10 cellular contexts compared by ENCODE assay signal in the genomic region with DNA sequence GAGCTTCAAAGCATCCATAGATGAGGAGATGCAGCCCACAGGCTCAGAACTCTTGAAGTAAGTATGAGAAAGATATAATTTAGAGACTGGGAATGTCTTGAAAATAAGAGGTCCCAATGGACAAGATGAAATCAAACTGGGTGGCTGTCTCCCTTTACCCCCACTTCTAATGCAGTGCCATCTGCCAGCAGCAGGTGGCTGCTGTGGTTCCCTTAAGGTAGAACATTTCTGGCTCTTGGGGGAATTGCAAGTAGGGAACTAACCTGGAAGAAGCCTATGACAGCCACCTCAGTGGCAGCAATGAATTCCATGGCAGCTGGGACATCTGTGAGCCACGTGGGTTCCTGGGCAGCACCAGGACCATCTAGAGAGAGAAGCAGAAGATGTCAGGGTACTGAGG. TPM values are rescaled to one million over a fixed set of nuclear protein-coding genes. Genes with fewer than 3 reads are reported as not detected.
A peak's percentile ranks its signal among the peaks of the same experiment; 100 is the strongest.
DNase-seq lines count a peak whose midpoint lies in the region; TF ChIP-seq lines count a peak whose summit lies in the region.
"Had no signal": no experiment of that assay in that cellular context is flagged by ENCODE, and none has a peak within 500 bp of the region (broad histone marks: within the 10 kb centered on the region; RNA-seq: fewer than 3 reads in every experiment).

No MANE protein-coding gene starts in this region.

- intact Hi-C loops in activated T-helper 2 cell treated with anti-CD3 and anti-CD28 coated beads, Interferon-gamma antibody, Interleukin-2, Interleukin-4, amounts not matched to agents 10 μg/mL and 5 μg/mL and 100 μg/mL, durations not matched to agents 14 hours and 24 hours and 36 hours (cut with micrococcal nuclease), result loop anchor here (2.0 kb wide), 1 partner anchor 57 kb away; no protein-coding TSS in a partner anchor

- no peak overlapping the region for H3K4me3 ChIP-seq in astrocyte of the cerebellum (ENCODE audit: low read depth, low read length)
- H3K4me3 ChIP-seq: MG63 had no signal

- peaks cover 46% of the 10 kb centered on the region for H3K36me3 Mint-ChIP-seq in activated naive CD4-positive, alpha-beta T cell treated with anti-CD3 and anti-CD28 coated beads, Interleukin-2, amount 50 U/mL, for 24 hours
- H3K36me3 Mint-ChIP-seq in IgD-negative memory B cell, result peaks cover 31% of the 10 kb centered on the region
- H3K36me3 Mint-ChIP-seq in type B pancreatic cell, result peaks cover 29% of the 10 kb centered on the region
- H3K36me3 Mint-ChIP-seq in nephron progenitor cell (ENCODE audit: low read depth), result no peaks in the 10 kb centered on the region
- H3K36me3 Mint-ChIP-seq in activated T-helper 2 cell treated with anti-CD3 and anti-CD28 coated beads, Interferon-gamma antibody, Interleukin-2, Interleukin-4, amounts not matched to agents 10 μg/mL and 5 μg/mL and 100 μg/mL, durations not matched to agents 14 hours and 24 hours and 36 hours (ENCODE audit: low read depth), result peaks cover 73% of the 10 kb centered on the region

- no peaks in the 10 kb centered on the region for H3K27me3 Mint-ChIP-seq in activated naive CD4-positive, alpha-beta T cell treated with anti-CD3 and anti-CD28 coated beads, Interleukin-2, amount 50 U/mL, for 24 hours
- H3K27me3 Mint-ChIP-seq in IgD-negative memory B cell (no peaks in the 10 kb centered on the region), type B pancreatic cell (no peaks in the 10 kb centered on the region), nephron progenitor cell (ENCODE audit: low read depth, poor library complexity) (no peaks in the 10 kb centered on the region)
- H3K27me3 Mint-ChIP-seq in activated T-helper 2 cell treated with anti-CD3 and anti-CD28 coated beads, Interferon-gamma antibody, Interleukin-2, Interleukin-4, amounts not matched to agents 10 μg/mL and 5 μg/mL and 100 μg/mL, durations not matched to agents 14 hours and 24 hours and 36 hours (ENCODE audit: low read depth), result no peaks in the 10 kb centered on the region

- in situ Hi-C loops in astrocyte of the cerebellum (cut with HindIII; ENCODE audit: low sequenced_read_pairs), result no loop called here

- H3K9me3 Mint-ChIP-seq in activated naive CD4-positive, alpha-beta T cell treated with anti-CD3 and anti-CD28 coated beads, Interleukin-2, amount 50 U/mL, for 24 hours, result no peaks in the 10 kb centered on the region
- peaks cover 0 to 1% (median 0%) of the 10 kb centered on the region in 3 donors for H3K9me3 Mint-ChIP-seq in IgD-negative memory B cell
- H3K9me3 Mint-ChIP-seq in type B pancreatic cell, result peaks cover 23% of the 10 kb centered on the region
- peaks cover 10% of the 10 kb centered on the region for H3K9me3 Mint-ChIP-seq in nephron progenitor cell
- H3K9me3 Mint-ChIP-seq in activated T-helper 2 cell treated with anti-CD3 and anti-CD28 coated beads, Interferon-gamma antibody, Interleukin-2, Interleukin-4, amounts not matched to agents 10 μg/mL and 5 μg/mL and 100 μg/mL, durations not matched to agents 14 hours and 24 hours and 36 hours, result no peaks in the 10 kb centered on the region

- H3K4me3 Mint-ChIP-seq in activated naive CD4-positive, alpha-beta T cell treated with anti-CD3 and anti-CD28 coated beads, Interleukin-2, amount 50 U/mL, for 24 hours, result peak overlapping the region; percentile 47
- H3K4me3 Mint-ChIP-seq in IgD-negative memory B cell (peak overlapping the region in 1 of 4 donors; percentile 73), type B pancreatic cell (no peak overlapping the region), nephron progenitor cell (no peak overlapping the region)
- H3K4me3 Mint-ChIP-seq in activated T-helper 2 cell treated with anti-CD3 and anti-CD28 coated beads, Interferon-gamma antibody, Interleukin-2, Interleukin-4, amounts not matched to agents 10 μg/mL and 5 μg/mL and 100 μg/mL, durations not matched to agents 14 hours and 24 hours and 36 hours (ENCODE audit: low read depth), result no peak overlapping the region

- peak overlapping the region; percentile 89 for H3K27ac Mint-ChIP-seq in activated naive CD4-positive, alpha-beta T cell treated with anti-CD3 and anti-CD28 coated beads, Interleukin-2, amount 50 U/mL, for 24 hours
- H3K27ac Mint-ChIP-seq in IgD-negative memory B cell, result peak overlapping the region; percentile 27 to 83 (median 81)
- H3K27ac Mint-ChIP-seq in type B pancreatic cell, result no peak overlapping the region
- no peak overlapping the region for H3K27ac Mint-ChIP-seq in nephron progenitor cell
- H3K27ac Mint-ChIP-seq in activated T-helper 2 cell treated with anti-CD3 and anti-CD28 coated beads, Interferon-gamma antibody, Interleukin-2, Interleukin-4, amounts not matched to agents 10 μg/mL and 5 μg/mL and 100 μg/mL, durations not matched to agents 14 hours and 24 hours and 36 hours, result no peak overlapping the region

- peaks cover 68% of the 10 kb centered on the region for H3K4me1 Mint-ChIP-seq in activated naive CD4-positive, alpha-beta T cell treated with anti-CD3 and anti-CD28 coated beads, Interleukin-2, amount 50 U/mL, for 24 hours
- H3K4me1 Mint-ChIP-seq in IgD-negative memory B cell, result peaks cover 20 to 28% (median 21%) of the 10 kb centered on the region in 3 donors
- H3K4me1 Mint-ChIP-seq in type B pancreatic cell (ENCODE audit: unreplicated experiment), result peaks cover 12% of the 10 kb centered on the region
- peaks cover 27% of the 10 kb centered on the region for H3K4me1 Mint-ChIP-seq in nephron progenitor cell
- peaks cover 18% of the 10 kb centered on the region for H3K4me1 Mint-ChIP-seq in activated T-helper 2 cell treated with anti-CD3 and anti-CD28 coated beads, Interferon-gamma antibody, Interleukin-2, Interleukin-4, amounts not matched to agents 10 μg/mL and 5 μg/mL and 100 μg/mL, durations not matched to agents 14 hours and 24 hours and 36 hours (ENCODE audit: low read depth)

- no peak for DNase-seq in activated naive CD4-positive, alpha-beta T cell treated with Interleukin-2 at 50 U/mL for 16 hours
- no peak for DNase-seq in astrocyte of the cerebellum (ENCODE audit: low read depth)
- no peak for DNase-seq in type B pancreatic cell (ENCODE audit: extremely low spot score, unreplicated experiment)
- no peak for DNase-seq in nephron progenitor cell
- no peak for DNase-seq in NCI-H1105 treated with DMSO at 0.1 percent for 48 hours (lab: John Stamatoyannopoulos, UW)
- no peak for DNase-seq in activated T-helper 2 cell treated with anti-CD3 and anti-CD28 coated beads, Interferon-gamma antibody, Interleukin-2, Interleukin-4, amounts not matched to agents 10 μg/mL and 5 μg/mL and 100 μg/mL, durations not matched to agents 14 hours and 24 hours and 36 hours (ENCODE audit: low spot score)
- DNase-seq: MG63 had no signal

- TF ChIP-seq CTCF in astrocyte of the cerebellum (IDR thresholded peaks at IDR 0.05; ENCODE audit: low read depth, low read length, missing control alignments) (peak; percentile 8), type B pancreatic cell (conservative IDR thresholded peaks at IDR 0.05) (peak; percentile 31), nephron progenitor cell (IDR thresholded peaks at IDR 0.05) (no peak)

RNA-seq across cellular contexts. Expression of a gene that starts 0.6 kb away (rescaled TPM):
- polyA plus RNA-seq in IgD-negative memory B cell, result 1.9 TPM
- total RNA-seq in type B pancreatic cell (ENCODE audit: low replicate concordance), result 12.4 and 42.3 TPM in 2 replicates
- 3.2 and 4.7 TPM in 2 replicates for total RNA-seq in activated T-helper 2 cell treated with anti-CD3 and anti-CD28 coated beads, Interferon-gamma antibody, Interleukin-2, Interleukin-4, amounts not matched to agents 10 μg/mL and 5 μg/mL and 100 μg/mL, durations not matched to agents 14 hours and 24 hours and 36 hours

RNA-seq across cellular contexts. Expression of a gene that starts 23.7 kb away (rescaled TPM):
- 2,289 TPM for polyA plus RNA-seq in IgD-negative memory B cell
- total RNA-seq in type B pancreatic cell (ENCODE audit: low replicate concordance), result 17.0 and 60.8 TPM in 2 replicates
- total RNA-seq in activated T-helper 2 cell treated with anti-CD3 and anti-CD28 coated beads, Interferon-gamma antibody, Interleukin-2, Interleukin-4, amounts not matched to agents 10 μg/mL and 5 μg/mL and 100 μg/mL, durations not matched to agents 14 hours and 24 hours and 36 hours, result 535 and 561 TPM in 2 replicates

RNA-seq across cellular contexts. Expression of a gene that starts 35.2 kb away (rescaled TPM):
- not detected for polyA plus RNA-seq in IgD-negative memory B cell
- total RNA-seq in type B pancreatic cell (ENCODE audit: low replicate concordance), result not detected in 2 replicates
- total RNA-seq in activated T-helper 2 cell treated with anti-CD3 and anti-CD28 coated beads, Interferon-gamma antibody, Interleukin-2, Interleukin-4, amounts not matched to agents 10 μg/mL and 5 μg/mL and 100 μg/mL, durations not matched to agents 14 hours and 24 hours and 36 hours, result not detected in 2 replicates
- total RNA-seq: sciatic nerve had no signal

RNA-seq across cellular contexts. Expression of a gene that starts 52.0 kb away (rescaled TPM):
- not detected for polyA plus RNA-seq in IgD-negative memory B cell
- total RNA-seq in type B pancreatic cell (ENCODE audit: low replicate concordance), result 5.4 and 41.1 TPM in 2 replicates
- not detected in 2 replicates for total RNA-seq in activated T-helper 2 cell treated with anti-CD3 and anti-CD28 coated beads, Interferon-gamma antibody, Interleukin-2, Interleukin-4, amounts not matched to agents 10 μg/mL and 5 μg/mL and 100 μg/mL, durations not matched to agents 14 hours and 24 hours and 36 hours

Comparison
In these comparisons a context has a peak if more than half of its experiments do, and no peak if none do; other contexts are left out.
1. H3K27ac Mint-ChIP-seq: peak in activated naive CD4-positive, alpha-beta T cell treated with anti-CD3 and anti-CD28 coated beads, Interleukin-2, amount 50 U/mL, for 24 hours (single experiment) and IgD-negative memory B cell (3 of 3); none in type B pancreatic cell (single experiment), nephron progenitor cell (single experiment) and activated T-helper 2 cell treated with anti-CD3 and anti-CD28 coated beads, Interferon-gamma antibody, Interleukin-2, Interleukin-4, amounts not matched to agents 10 μg/mL and 5 μg/mL and 100 μg/mL, durations not matched to agents 14 hours and 24 hours and 36 hours (single experiment).